ENCODE assay signal across 26 cellular contexts in the genomic region with DNA sequence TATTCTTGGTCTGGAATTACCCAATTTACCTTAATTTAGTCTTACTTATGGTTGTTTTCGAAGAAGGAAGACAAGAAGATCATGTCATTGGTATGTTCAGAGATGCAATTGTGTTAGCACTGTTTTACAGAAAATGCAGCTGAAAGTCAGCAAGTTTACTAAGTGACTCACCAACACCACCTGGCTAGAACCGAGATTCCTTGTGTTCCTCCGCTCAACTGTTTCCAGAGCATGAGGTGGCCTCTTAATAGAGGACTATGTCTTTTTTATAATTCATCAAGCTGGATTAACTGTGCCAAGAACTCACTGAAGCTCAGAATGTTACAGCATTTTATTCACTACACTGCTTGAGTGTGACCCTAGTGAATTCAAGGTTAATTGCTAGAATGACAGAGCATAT.
DNase-seq lines count a peak whose midpoint lies in the region; ATAC-seq and TF ChIP-seq lines count a peak whose summit lies in the region.
"Had no signal": no experiment of that assay in that cellular context is flagged by ENCODE, and none has a peak within 500 bp of the region (broad histone marks: within the 10 kb centered on the region; RNA-seq: fewer than 3 reads in every experiment).

No MANE protein-coding gene starts in this region.

- peaks cover 14% of the 10 kb centered on the region for H3K4me1 ChIP-seq in RWPE2 (ENCODE audit: insufficient read depth, poor library complexity, severe bottlenecking)
- peaks cover 22% of the 10 kb centered on the region for H3K4me1 ChIP-seq in MM.1S (ENCODE audit: low read length)
- no peaks in the 10 kb centered on the region for H3K4me1 ChIP-seq in tibial artery
- H3K4me1 ChIP-seq: esophagus muscularis mucosa, Peyer's patch, psoas muscle had no signal

- intact Hi-C loops in tibial artery (cut with DNase I; ENCODE audit: low total_unique reads) = no loop called here

- no peaks in the 10 kb centered on the region for H3K79me2 ChIP-seq in MM.1S (ENCODE audit: low read length)

- peak; percentile 79 for ATAC-seq in RWPE2 (ENCODE audit: low read depth)
- ATAC-seq: activated T-cell treated with anti-CD3 and anti-CD28 coated beads, Interleukin-2, amount 50 U/mL, for 4 hours; CD8-positive, alpha-beta T cell; effector memory CD8-positive, alpha-beta T cell; psoas muscle had no signal

- no peaks in the 10 kb centered on the region for H4K20me1 ChIP-seq in MM.1S (ENCODE audit: insufficient read depth, low read length)

- TF ChIP-seq CTCF in RWPE2 (IDR thresholded peaks at IDR 0.05; ENCODE audit: poor library complexity, severe bottlenecking) (no peak), retinal pigment epithelial cell (conservative IDR thresholded peaks at IDR 0.05; ENCODE audit: low read depth, low read length) (no peak), MM.1S (IDR thresholded peaks at IDR 0.05; ENCODE audit: low read length) (no peak), tibial artery (IDR thresholded peaks at IDR 0.05) (no peak)

- H3F3A ChIP-seq in MM.1S (ENCODE audit: insufficient read depth, low read length) = peaks cover 10% of the 10 kb centered on the region

- DNase-seq in NCI-H2227 (lab: John Stamatoyannopoulos, UW; ENCODE audit: unreplicated experiment) = peak; percentile 1
- DNase-seq in NCI-H2227 treated with DMSO at 0.1 percent for 48 hours (lab: John Stamatoyannopoulos, UW) = no peak
- DNase-seq in RWPE2 (ENCODE audit: low spot score) = no peak
- DNase-seq in glomerular visceral epithelial cell (ENCODE audit: extremely low spot score) = peak; percentile 83
- peak; percentile 84 for DNase-seq in retinal pigment epithelial cell (ENCODE audit: low read depth)
- DNase-seq in MM.1S = no peak
- DNase-seq in NCI-H1436 (lab: John Stamatoyannopoulos, UW) = no peak
- DNase-seq in tibial artery = no peak
- DNase-seq: 8988T; activated CD4-positive, alpha-beta T cell treated with anti-CD3 and anti-CD28 coated beads for 4 hours; activated CD8-positive, alpha-beta memory T cell treated with anti-CD3 and anti-CD28 coated beads for 24 hours; activated T-cell treated with anti-CD3 and anti-CD28 coated beads, Interleukin-2, amount 50 U/mL, for 4 hours; CD8-positive, alpha-beta T cell; DMS153; effector memory CD8-positive, alpha-beta T cell; NCI-H1092 treated with DMSO at 0.1 percent for 48 hours; NK-92 treated with Interleukin-12 subunit alpha and Interleukin-12 subunit beta, amount 100 ng/mL, for 24 hours; Peyer's patch; psoas muscle; stimulated activated CD4-positive, alpha-beta T cell treated with anti-CD3 and anti-CD28 coated beads, Interleukin-1b, Interleukin-23, amount 100 ng/mL, for 48 hours; T-helper 2 cell had no signal

- H3K9me3 ChIP-seq in RWPE2 (ENCODE audit: severe bottlenecking) = no peaks in the 10 kb centered on the region
- no peaks in the 10 kb centered on the region for H3K9me3 ChIP-seq in MM.1S (replicated peaks; ENCODE audit: insufficient read depth, low read length)
- H3K9me3 ChIP-seq in tibial artery = no peaks in the 10 kb centered on the region
- H3K9me3 ChIP-seq: esophagus muscularis mucosa, Peyer's patch, psoas muscle had no signal

- H2AFZ ChIP-seq in MM.1S (ENCODE audit: low read length) = no peak overlapping the region
- H2AFZ ChIP-seq: neural progenitor cell had no signal

- H3K27ac ChIP-seq in RWPE2 (ENCODE audit: poor library complexity, severe bottlenecking) = peak overlapping the region; percentile 26
- H3K27ac ChIP-seq in MM.1S (ENCODE audit: low read length) = no peak overlapping the region
- no peak overlapping the region for H3K27ac ChIP-seq in tibial artery
- H3K27ac ChIP-seq: coronary artery, esophagus muscularis mucosa, neural progenitor cell, Peyer's patch, psoas muscle, SK-N-MC had no signal

- no peaks in the 10 kb centered on the region for H3K9me2 ChIP-seq in MM.1S (replicated peaks; ENCODE audit: insufficient read depth, low read length)

- no peak overlapping the region for H3K4me2 ChIP-seq in MM.1S (ENCODE audit: low read depth, low read length)
- H3K4me2 ChIP-seq: neural progenitor cell had no signal

- no peak overlapping the region for H3K9ac ChIP-seq in MM.1S (ENCODE audit: low read length)
- H3K9ac ChIP-seq: neural progenitor cell had no signal

- no peaks in the 10 kb centered on the region for H3K36me3 ChIP-seq in RWPE2 (ENCODE audit: low read depth)
- H3K36me3 ChIP-seq in MM.1S (replicated peaks; ENCODE audit: insufficient read depth, low read length) = no peaks in the 10 kb centered on the region
- H3K36me3 ChIP-seq in tibial artery = no peaks in the 10 kb centered on the region
- H3K36me3 ChIP-seq: esophagus muscularis mucosa, neural progenitor cell, Peyer's patch had no signal

- H3K27me3 ChIP-seq in RWPE2 (ENCODE audit: insufficient read depth, poor library complexity, severe bottlenecking) (no peaks in the 10 kb centered on the region), MM.1S (replicated peaks; ENCODE audit: insufficient read depth, low read length) (no peaks in the 10 kb centered on the region), tibial artery (no peaks in the 10 kb centered on the region)
- H3K27me3 ChIP-seq: esophagus muscularis mucosa, neural progenitor cell, Peyer's patch had no signal

- H3K4me3 ChIP-seq in RWPE2 (ENCODE audit: severe bottlenecking) = no peak overlapping the region
- no peak overlapping the region for H3K4me3 ChIP-seq in retinal pigment epithelial cell (ENCODE audit: low read length)
- no peak overlapping the region for H3K4me3 ChIP-seq in MM.1S (ENCODE audit: low read length)
- H3K4me3 ChIP-seq in tibial artery = no peak overlapping the region
- H3K4me3 ChIP-seq: coronary artery, esophagus muscularis mucosa, lung, neural progenitor cell, Peyer's patch, psoas muscle, SK-N-MC had no signal

Comparison
In these comparisons a context has a peak if more than half of its experiments do, and no peak if none do; other contexts are left out.
1. DNase-seq: peak in NCI-H2227 (single experiment), glomerular visceral epithelial cell (single experiment) and retinal pigment epithelial cell (single experiment); none in NCI-H2227 treated with DMSO at 0.1 percent for 48 hours (single experiment), RWPE2 (single experiment), MM.1S (single experiment), NCI-H1436 (single experiment) and tibial artery (0 of 2).